ENCODE assay signal across 7 cellular contexts in the genomic region with DNA sequence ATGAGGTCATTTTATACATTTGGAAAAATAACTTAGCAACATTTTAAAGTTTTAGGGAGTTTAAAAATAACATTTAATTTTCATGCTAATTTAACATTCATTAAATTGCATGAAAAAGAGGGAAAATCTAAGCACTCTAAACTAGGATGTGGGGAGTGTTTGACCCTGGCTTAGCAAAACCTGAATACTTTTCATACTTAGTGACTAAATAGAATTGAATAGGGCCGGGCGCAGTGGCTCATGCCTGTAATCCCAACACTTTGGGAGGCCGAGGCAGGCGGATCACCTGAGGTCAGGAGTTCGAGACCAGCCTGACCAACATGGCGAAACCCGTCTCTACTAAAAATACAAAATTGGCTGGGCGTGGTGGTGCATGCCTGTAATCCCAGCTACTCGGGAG. TPM values are rescaled to one million over a fixed set of nuclear protein-coding genes. Genes with fewer than 3 reads are reported as not detected.
DNase-seq lines count a peak whose midpoint lies in the region; ATAC-seq, FAIRE-seq and TF ChIP-seq lines count a peak whose summit lies in the region.
"Not testable (repeated sequence)": the region's sequence is repeated elsewhere in the genome, so short reads cannot be mapped to it uniquely, and the experiment has no call there.

No MANE protein-coding gene starts in this region.

- POLR2A ChIA-PET in PC-9 (lab: Charles Lee; ENCODE audit: unreplicated experiment), result not testable (repeated sequence)

- TF ChIP-seq CTCF in DND-41 (IDR thresholded peaks at IDR 0.05; ENCODE audit: borderline replicate concordance, extremely low read depth, low read length, poor library complexity, severe bottlenecking); PC-9 (conservative IDR thresholded peaks at IDR 0.05); brain (conservative IDR thresholded peaks at IDR 0.05); esophagus squamous epithelium (IDR thresholded peaks at IDR 0.05); kidney (IDR thresholded peaks at IDR 0.05; ENCODE audit: borderline replicate concordance, extremely low read depth, insufficient read depth); osteoblast (IDR thresholded peaks at IDR 0.05; ENCODE audit: extremely low read depth, low read depth, low read length); stomach (IDR thresholded peaks at IDR 0.05): not testable (repeated sequence)

- BruUV-seq in PC-9 (replicated peaks; lab: Mats Ljungman, UMichigan), result not testable (repeated sequence)

- H4K20me1 ChIP-seq in DND-41 (ENCODE audit: insufficient read depth, low read length); PC-9 (ENCODE audit: insufficient read depth); osteoblast (ENCODE audit: insufficient read depth, low read length): not testable (repeated sequence)

- ATAC-seq in DND-41 (ENCODE audit: insufficient read depth, low read depth), result not testable (repeated sequence)

- not testable (repeated sequence) for TF ChIP-seq EP300 in stomach (IDR thresholded peaks at IDR 0.05)

- TF ChIP-seq POLR2A in esophagus squamous epithelium (IDR thresholded peaks at IDR 0.05); stomach (IDR thresholded peaks at IDR 0.05): not testable (repeated sequence)

- not testable (repeated sequence) for H3K9me3 ChIP-seq in DND-41 (ENCODE audit: insufficient read depth, low read length, severe bottlenecking); PC-9 (ENCODE audit: insufficient read depth, low read depth); esophagus squamous epithelium; kidney (ENCODE audit: control insufficient read depth in 1 of 2, low read length in 2 of 2); osteoblast (ENCODE audit: low read depth, low read length); stomach

- H3K9ac ChIP-seq in DND-41 (ENCODE audit: low read depth, low read length) (peak overlapping the region; percentile 64), kidney (ENCODE audit: low read length in 2 of 2) (peak overlapping the region in 1 of 2 donors; percentile 86)

- H3K36me3 ChIP-seq in DND-41 (ENCODE audit: insufficient read depth, low read length); PC-9 (ENCODE audit: low read depth); esophagus squamous epithelium; kidney (ENCODE audit: control insufficient read depth in 1 of 2, insufficient read depth in 2 of 2, low read length in 2 of 2); osteoblast (ENCODE audit: insufficient read depth, low read length); stomach: not testable (repeated sequence)

- not testable (repeated sequence) for H3K36me3 Mint-ChIP-seq in brain

- not testable (repeated sequence) for H2AFZ ChIP-seq in DND-41 (ENCODE audit: low read depth, low read length); PC-9; osteoblast (ENCODE audit: low read length)

- H3F3A ChIP-seq in PC-9 (ENCODE audit: insufficient read depth, low read depth), result not testable (repeated sequence)

- H3K27ac ChIP-seq in DND-41 (ENCODE audit: low read length); PC-9; kidney (ENCODE audit: low read depth in 2 of 2, low read length in 2 of 2): not testable (repeated sequence)
- H3K27ac ChIP-seq in esophagus squamous epithelium, result peak overlapping the region in 2 of 4 donors; percentile 93 to 95
- peak overlapping the region; percentile 92 for H3K27ac ChIP-seq in osteoblast (ENCODE audit: low read depth, low read length)
- peak overlapping the region in 2 of 5 donors; percentile 94 to 95 for H3K27ac ChIP-seq in stomach

- H3K4me2 ChIP-seq in DND-41 (ENCODE audit: insufficient read depth, low read length), result peak overlapping the region; percentile 73
- peak overlapping the region; percentile 77 for H3K4me2 ChIP-seq in PC-9
- H3K4me2 ChIP-seq in osteoblast (ENCODE audit: insufficient read depth, low read length), result peak overlapping the region; percentile 96

- FAIRE-seq in kidney (lab: Jason Lieb, UNC), result not testable (repeated sequence)

- WGBS in esophagus squamous epithelium, 2 donors, result 63 to 92% methylated on average over 9 of the region's 9 CpGs
- 91 to 97% (median 93%) methylated on average over 9 of the region's 9 CpGs for WGBS in stomach, 5 donors

- CTCF ChIA-PET in PC-9 (lab: Charles Lee), result not testable (repeated sequence)

- not testable (repeated sequence) for DNase-seq in DND-41; PC-9; esophagus squamous epithelium (lab: John Stamatoyannopoulos, UW); kidney; osteoblast (ENCODE audit: insufficient read length, low spot score, missing footprints); stomach

- H3K4me3 ChIP-seq in DND-41 (ENCODE audit: low read depth in 1 of 2, low read length in 2 of 2), result peak overlapping the region; percentile 75 to 77; a peak in 2 of 4 replicates
- H3K4me3 ChIP-seq in PC-9, result peak overlapping the region; percentile 78
- peak overlapping the region; percentile 49 to 76 (median 66) for H3K4me3 ChIP-seq in esophagus squamous epithelium
- peak overlapping the region; percentile 78 to 99 for H3K4me3 ChIP-seq in kidney (ENCODE audit: low read length in 2 of 2)
- H3K4me3 ChIP-seq in osteoblast (ENCODE audit: insufficient read depth, low read length), result peak overlapping the region; percentile 77
- peak overlapping the region; percentile 53 to 63 (median 58) for H3K4me3 ChIP-seq in stomach

- intact Hi-C loops in PC-9 (cut with micrococcal nuclease; ENCODE audit: unreplicated experiment), result loop anchor here (2.0 kb wide), 1 partner anchor 24 kb away; no protein-coding TSS in a partner anchor
- intact Hi-C loops in esophagus squamous epithelium (cut with DNase I); kidney (cut with DNase I); stomach (cut with DNase I; ENCODE audit: low total_unique reads): not testable (repeated sequence)

- H3K4me1 ChIP-seq in DND-41 (ENCODE audit: insufficient read depth, low read length) (peaks cover 70% of the 10 kb centered on the region), PC-9 (replicated peaks; ENCODE audit: insufficient read depth) (peaks cover 19% of the 10 kb centered on the region), esophagus squamous epithelium (peaks cover 13 to 79% (median 14%) of the 10 kb centered on the region in 3 donors), kidney (ENCODE audit: control insufficient read depth in 1 of 2, insufficient read depth in 1 of 2, low read depth in 1 of 2, low read length in 2 of 2) (peaks cover 5 to 16% of the 10 kb centered on the region in 2 donors), osteoblast (ENCODE audit: insufficient read depth, low read length) (peaks cover 13% of the 10 kb centered on the region), stomach (peaks cover 0 to 59% (median 22%) of the 10 kb centered on the region in 4 donors)

- not testable (repeated sequence) for H3K9me2 ChIP-seq in PC-9 (ENCODE audit: insufficient read depth)

- peaks cover 44% of the 10 kb centered on the region for H3K4me1 Mint-ChIP-seq in brain

- H3K79me2 ChIP-seq in DND-41 (ENCODE audit: insufficient read depth, low read length) (peaks cover 59% of the 10 kb centered on the region), PC-9 (ENCODE audit: low read depth) (peaks cover 10% of the 10 kb centered on the region; the same call in 1 of the 2 replicates), osteoblast (ENCODE audit: insufficient read depth, low read length) (peaks cover 53% of the 10 kb centered on the region)

- peak overlapping the region; percentile 94 to 99 (median 98) for H3K4me3 Mint-ChIP-seq in brain

- H3K9me3 Mint-ChIP-seq in brain, result not testable (repeated sequence)

- not testable (repeated sequence) for H3K27me3 ChIP-seq in DND-41 (ENCODE audit: insufficient read depth, low read length, poor library complexity); PC-9 (ENCODE audit: insufficient read depth, low read depth); esophagus squamous epithelium; osteoblast (ENCODE audit: insufficient read depth, low read length); stomach

- peak overlapping the region in 1 of 5 experiments; percentile 99 for H3K27ac Mint-ChIP-seq in brain

- not testable (repeated sequence) for H3K27me3 Mint-ChIP-seq in brain

RNA-seq across cellular contexts. Expression of a gene that starts 1.7 kb away (rescaled TPM):
- total RNA-seq in PC-9 (2021) (29.3 and 35.2 TPM in 2 replicates), esophagus squamous epithelium (10 to 100 TPM; 18.6 to 31.5 (median 27.8) TPM), kidney (43.6 TPM), osteoblast (49.8 and 51.8 TPM in 2 replicates), stomach (10 to 100 TPM in 3 of 5 donors, 1 to 10 TPM in 2; 4.6 to 72.9 (median 20.9) TPM)
- polyA plus RNA-seq in brain (ENCODE audit: insufficient read depth, low read depth, low replicate concordance) (3.0 TPM), kidney (ENCODE audit: insufficient read depth, low read depth, low replicate concordance) (10.4 TPM), stomach (1 to 10 TPM; 1.5 to 4.9 (median 2.2) TPM)

RNA-seq across cellular contexts. Expression of a gene that starts 23.2 kb away (rescaled TPM):
- 22.7 and 27.4 TPM in 2 replicates for total RNA-seq in PC-9 (2021)
- 3.7 TPM for polyA plus RNA-seq in brain (ENCODE audit: insufficient read depth, low read depth, low replicate concordance)
- total RNA-seq in esophagus squamous epithelium, result 10 to 100 TPM; 13.3 to 50.6 (median 26.0) TPM
- total RNA-seq in kidney, result 21.0 TPM
- 39.8 TPM for polyA plus RNA-seq in kidney (ENCODE audit: insufficient read depth, low read depth, low replicate concordance)
- 28.9 and 30.8 TPM in 2 replicates for total RNA-seq in osteoblast
- 10 to 100 TPM in 2 of 5 donors, 1 to 10 TPM in 2, not detected in 1; 2.6 to 11.9 (median 9.7) TPM for total RNA-seq in stomach
- 10 to 100 TPM; 11.8 to 25.1 (median 23.7) TPM for polyA plus RNA-seq in stomach
